21 cellular contexts compared by ENCODE assay signal in the genomic region with DNA sequence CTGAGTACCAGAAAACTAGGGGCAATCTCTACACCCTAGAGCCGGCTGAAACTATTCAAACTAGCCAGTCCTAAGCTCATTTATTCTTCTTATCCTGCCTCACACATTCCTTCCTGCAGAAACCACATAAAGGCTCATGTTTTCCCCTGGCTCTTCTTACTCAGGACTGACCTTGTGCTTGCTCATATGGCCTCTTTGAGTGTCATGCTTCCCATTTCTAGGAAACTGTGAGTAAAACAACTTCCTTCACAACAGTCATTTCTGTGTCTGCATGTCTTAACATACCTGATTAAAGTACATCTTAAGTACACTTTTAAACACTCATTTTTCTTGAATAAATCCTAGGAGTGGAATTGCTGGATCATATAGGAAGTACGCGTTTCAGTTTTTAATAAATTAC.
"Had no signal": no experiment of that assay in that cellular context is flagged by ENCODE, and none has a peak within 500 bp of the region (broad histone marks: within the 10 kb centered on the region; RNA-seq: fewer than 3 reads in every experiment).

No MANE protein-coding gene starts in this region.

- H3K4me1 ChIP-seq: tibial nerve had no signal

- H3K27ac Mint-ChIP-seq: activated CD4-positive, alpha-beta memory T cell treated with anti-CD3 and anti-CD28 coated beads for 36 hours; activated CD4-positive, alpha-beta T cell treated with anti-CD3 and anti-CD28 coated beads for 36 hours; activated CD8-positive, alpha-beta memory T cell treated with anti-CD3 and anti-CD28 coated beads, Interleukin-2, amount 10 ng/mL, durations not matched to agents 7 days and 5 days; activated naive CD4-positive, alpha-beta T cell treated with anti-CD3 and anti-CD28 coated beads, Interleukin-2, amount 10 ng/mL, durations not matched to agents 7 days and 5 days; memory B cell; naive thymus-derived CD4-positive, alpha-beta T cell had no signal

- ATAC-seq: activated CD4-positive, alpha-beta T cell treated with anti-CD3 and anti-CD28 coated beads for 36 hours; activated CD8-positive, alpha-beta memory T cell treated with anti-CD3 and anti-CD28 coated beads, Interleukin-2, amount 10 ng/mL, durations not matched to agents 7 days and 5 days; mucosa of descending colon; naive thymus-derived CD4-positive, alpha-beta T cell had no signal

- H3K4me3 ChIP-seq: left ventricle myocardium inferior, mucosa of descending colon, tibial nerve had no signal

- H3K4me1 Mint-ChIP-seq: activated CD4-positive, alpha-beta T cell treated with anti-CD3 and anti-CD28 coated beads for 36 hours; activated CD8-positive, alpha-beta memory T cell treated with anti-CD3 and anti-CD28 coated beads, Interleukin-2, amount 10 ng/mL, durations not matched to agents 7 days and 5 days; activated naive CD4-positive, alpha-beta T cell treated with anti-CD3 and anti-CD28 coated beads, Interleukin-2, amount 10 ng/mL, durations not matched to agents 7 days and 5 days; memory B cell; naive thymus-derived CD4-positive, alpha-beta T cell had no signal

- H3K4me3 Mint-ChIP-seq: activated CD4-positive, alpha-beta memory T cell treated with anti-CD3 and anti-CD28 coated beads for 36 hours; activated CD4-positive, alpha-beta T cell treated with anti-CD3 and anti-CD28 coated beads for 36 hours; activated CD8-positive, alpha-beta memory T cell treated with anti-CD3 and anti-CD28 coated beads, Interleukin-2, amount 10 ng/mL, durations not matched to agents 7 days and 5 days; activated naive CD4-positive, alpha-beta T cell treated with anti-CD3 and anti-CD28 coated beads, Interleukin-2, amount 10 ng/mL, durations not matched to agents 7 days and 5 days; memory B cell; naive thymus-derived CD4-positive, alpha-beta T cell had no signal

- DNase-seq: activated CD4-positive, alpha-beta memory T cell treated with anti-CD3 and anti-CD28 coated beads for 36 hours; activated CD4-positive, alpha-beta T cell treated with anti-CD3 and anti-CD28 coated beads for 36 hours; activated CD8-positive, alpha-beta memory T cell treated with anti-CD3 and anti-CD28 coated beads, Interleukin-2, amount 10 ng/mL, durations not matched to agents 7 days and 5 days; activated naive CD4-positive, alpha-beta T cell treated with anti-CD3 and anti-CD28 coated beads, Interleukin-2, amount 10 ng/mL, durations not matched to agents 7 days and 5 days; activated T-cell treated with anti-CD3 and anti-CD28 coated beads, Interleukin-2, amount 50 U/mL, for 1 hour; central memory CD4-positive, alpha-beta T cell; cortex of kidney; effector CD8-positive, alpha-beta T cell; islet precursor cell; left ventricle myocardium inferior; mucosa of descending colon; naive thymus-derived CD4-positive, alpha-beta T cell; retina; stimulated activated CD4-positive, alpha-beta T cell treated with anti-CD3 and anti-CD28 coated beads, Interleukin-15, amount 100 ng/mL, for 24 hours; stimulated activated CD4-positive, alpha-beta T cell treated with anti-CD3 and anti-CD28 coated beads, Interleukin-4, amount 100 ng/mL, for 1 hour; stimulated activated naive CD4-positive, alpha-beta T cell; substantia nigra; SW 1271 had no signal

- H3K27me3 Mint-ChIP-seq: activated CD4-positive, alpha-beta memory T cell treated with anti-CD3 and anti-CD28 coated beads for 36 hours; activated CD4-positive, alpha-beta T cell treated with anti-CD3 and anti-CD28 coated beads for 36 hours; activated CD8-positive, alpha-beta memory T cell treated with anti-CD3 and anti-CD28 coated beads, Interleukin-2, amount 10 ng/mL, durations not matched to agents 7 days and 5 days; activated naive CD4-positive, alpha-beta T cell treated with anti-CD3 and anti-CD28 coated beads, Interleukin-2, amount 10 ng/mL, durations not matched to agents 7 days and 5 days; memory B cell had no signal

- H3K36me3 ChIP-seq: tibial nerve had no signal

- H3K27ac ChIP-seq: left ventricle myocardium inferior, tibial nerve, VCaP had no signal

- H3K27me3 ChIP-seq: tibial nerve had no signal

- H3K36me3 Mint-ChIP-seq: activated CD4-positive, alpha-beta memory T cell treated with anti-CD3 and anti-CD28 coated beads for 36 hours; activated CD8-positive, alpha-beta memory T cell treated with anti-CD3 and anti-CD28 coated beads, Interleukin-2, amount 10 ng/mL, durations not matched to agents 7 days and 5 days; activated naive CD4-positive, alpha-beta T cell treated with anti-CD3 and anti-CD28 coated beads, Interleukin-2, amount 10 ng/mL, durations not matched to agents 7 days and 5 days; memory B cell; naive thymus-derived CD4-positive, alpha-beta T cell had no signal
